8 cellular contexts compared by ENCODE assay signal in genomic region chr16:4272114-4272954, GRCh38. TPM values are rescaled to one million over a fixed set of nuclear protein-coding genes. Genes with fewer than 3 reads are reported as not detected.
DNase-seq lines count a peak whose midpoint lies in the region; ATAC-seq, FAIRE-seq and TF ChIP-seq lines count a peak whose summit lies in the region.

No MANE protein-coding gene starts in this region.

- no peaks in the 10 kb centered on the region for H3K9me3 Mint-ChIP-seq in activated naive CD8-positive, alpha-beta T cell treated with anti-CD3 and anti-CD28 coated beads, Interleukin-2, amount 50 U/mL, for 24 hours

- H3K36me3 Mint-ChIP-seq in activated naive CD8-positive, alpha-beta T cell treated with anti-CD3 and anti-CD28 coated beads, Interleukin-2, amount 50 U/mL, for 24 hours (ENCODE audit: low read depth) = peaks cover 2% of the 10 kb centered on the region

- H3K27ac ChIP-seq in HEK293 (ENCODE audit: extremely low read depth, low read depth, low read length) (peak overlapping the region; percentile 97), heart right ventricle (peak overlapping the region; percentile 72 to 97 (median 91)), pancreas (peak overlapping the region; percentile 45 to 91 (median 86))

- intact Hi-C loops in heart right ventricle (cut with DNase I) (loop anchor here in 4 of 10 donors (5.0 kb wide), 2 partner anchors 50 to 55 kb away; no protein-coding TSS in a partner anchor), pancreas (cut with DNase I) (no loop called here)

- H3K4me3 ChIP-seq in HEK293 (ENCODE audit: low read depth, low read length) = peak overlapping the region; percentile 57
- peak overlapping the region; percentile 71 to 96 (median 86) for H3K4me3 ChIP-seq in heart right ventricle
- peak overlapping the region; percentile 60 to 91 (median 70) for H3K4me3 ChIP-seq in pancreas

- FAIRE-seq in pancreas (lab: Jason Lieb, UNC) = no peak

- POLR2A ChIA-PET in HEK293 (lab: Yijun Ruan, JAX) = interaction anchor here (0.6 to 4.4 kb wide), 28 partner anchors 10 to 980 kb away, joined by 3 to 45 read pairs (median 4); partner anchors contain the start of genes CREBBP and GLIS2

- H3K27ac Mint-ChIP-seq in activated naive CD8-positive, alpha-beta T cell treated with anti-CD3 and anti-CD28 coated beads, Interleukin-2, amount 50 U/mL, for 24 hours = peak overlapping the region; percentile 88

- WGBS in heart right ventricle, 2 donors = 0% methylated on average over 64 to 79 of the region's 79 CpGs
- 0 to 1% methylated on average over 60 to 79 of the region's 79 CpGs for WGBS in pancreas, 2 donors

- H3K4me3 Mint-ChIP-seq in activated naive CD8-positive, alpha-beta T cell treated with anti-CD3 and anti-CD28 coated beads, Interleukin-2, amount 50 U/mL, for 24 hours = peak overlapping the region; percentile 84

- ATAC-seq in activated naive CD8-positive, alpha-beta T cell treated with anti-CD3 and anti-CD28 coated beads, Interleukin-2, amount 50 U/mL, for 24 hours = peak; percentile 2
- ATAC-seq in heart right ventricle (peak in 5 of 8 donors; percentile 5 to 25 (median 8)), pancreas (peak; percentile 0 to 33 (median 6)), HG02938 (IDR thresholded peaks at IDR 0.05; ENCODE audit: unreplicated experiment) (no peak)

- H3K9me3 ChIP-seq in HEK293 (ENCODE audit: control insufficient read depth, insufficient read depth, low read depth, low read length) = no peaks in the 10 kb centered on the region
- no peaks in the 10 kb centered on the region for H3K9me3 ChIP-seq in heart right ventricle
- H3K9me3 ChIP-seq in pancreas = no peaks in the 10 kb centered on the region

- peaks cover 24% of the 10 kb centered on the region for H3K4me1 Mint-ChIP-seq in activated naive CD8-positive, alpha-beta T cell treated with anti-CD3 and anti-CD28 coated beads, Interleukin-2, amount 50 U/mL, for 24 hours

- no peaks in the 10 kb centered on the region for H3K27me3 Mint-ChIP-seq in activated naive CD8-positive, alpha-beta T cell treated with anti-CD3 and anti-CD28 coated beads, Interleukin-2, amount 50 U/mL, for 24 hours

- H3K36me3 ChIP-seq in HEK293 (ENCODE audit: control insufficient read depth in 2 of 2, insufficient read depth in 1 of 2, low read length in 2 of 2) (peaks cover 0 to 3% of the 10 kb centered on the region in 2 experiments; a peak in 2 of 3 replicates), heart right ventricle (no peaks in the 10 kb centered on the region), pancreas (no peaks in the 10 kb centered on the region)

- DNase-seq in SIG-M5 treated with dmso at 0.1 percent for 504 hours (lab: John Stamatoyannopoulos, UW; ENCODE audit: unreplicated experiment) (peak; percentile 53), SIG-M5 (lab: John Stamatoyannopoulos, UW) (no peak), NCI-H2171 treated with DMSO at 0.1 percent for 48 hours (lab: John Stamatoyannopoulos, UW) (peak; percentile 63), heart right ventricle (peak; percentile 55 to 66), pancreas (peak in 3 of 6 donors; percentile 57 to 71 (median 66))
- DNase-seq in activated naive CD8-positive, alpha-beta T cell treated with anti-CD3 and anti-CD28 coated beads, Interleukin-2, amount 50 U/mL, for 24 hours = peak; percentile 57

- TF ChIP-seq CTCF in HEK293 (tag by site-specific recombination; IDR thresholded peaks at IDR 0.05) = no peak
- no peak for TF ChIP-seq CTCF in heart right ventricle (IDR thresholded peaks at IDR 0.05)
- TF ChIP-seq CTCF in pancreas (IDR thresholded peaks at IDR 0.05) = no peak

- no peaks in the 10 kb centered on the region for H3K27me3 ChIP-seq in heart right ventricle
- H3K27me3 ChIP-seq in pancreas = no peaks in the 10 kb centered on the region

- CTCF ChIA-PET in HEK293 (lab: Yijun Ruan, JAX) = interaction anchor here (0.7 to 4.6 kb wide), 9 partner anchors 11 to 439 kb away, joined by 3 to 32 read pairs (median 4); no protein-coding TSS in a partner anchor

- H3K4me1 ChIP-seq in HEK293 (ENCODE audit: control insufficient read depth, insufficient read depth, low read length) (peaks cover 6% of the 10 kb centered on the region), heart right ventricle (peaks cover 0 to 29% (median 17%) of the 10 kb centered on the region in 9 donors), pancreas (peaks cover 6 to 15% (median 7%) of the 10 kb centered on the region in 3 donors)

TF ChIP-seq in HEK293, 187 proteins besides CTCF, POLR2A, EP300 and RAD21 (continues in another document):
- peak; percentile 64 for TF ChIP-seq GLIS2 (tag by site-specific recombination; IDR thresholded peaks at IDR 0.05)
- TF ChIP-seq ZBTB26 (tag by site-specific recombination; optimal IDR thresholded peaks at IDR 0.05) = peak; percentile 68
- TF ChIP-seq ZNF398 (tag by site-specific recombination; IDR thresholded peaks at IDR 0.05) = peak; percentile 87
- TF ChIP-seq MEIS1 (CRISPR knock-in tag; IDR thresholded peaks at IDR 0.05; ENCODE audit: borderline replicate concordance) = no peak
- TF ChIP-seq, protein P1, sequence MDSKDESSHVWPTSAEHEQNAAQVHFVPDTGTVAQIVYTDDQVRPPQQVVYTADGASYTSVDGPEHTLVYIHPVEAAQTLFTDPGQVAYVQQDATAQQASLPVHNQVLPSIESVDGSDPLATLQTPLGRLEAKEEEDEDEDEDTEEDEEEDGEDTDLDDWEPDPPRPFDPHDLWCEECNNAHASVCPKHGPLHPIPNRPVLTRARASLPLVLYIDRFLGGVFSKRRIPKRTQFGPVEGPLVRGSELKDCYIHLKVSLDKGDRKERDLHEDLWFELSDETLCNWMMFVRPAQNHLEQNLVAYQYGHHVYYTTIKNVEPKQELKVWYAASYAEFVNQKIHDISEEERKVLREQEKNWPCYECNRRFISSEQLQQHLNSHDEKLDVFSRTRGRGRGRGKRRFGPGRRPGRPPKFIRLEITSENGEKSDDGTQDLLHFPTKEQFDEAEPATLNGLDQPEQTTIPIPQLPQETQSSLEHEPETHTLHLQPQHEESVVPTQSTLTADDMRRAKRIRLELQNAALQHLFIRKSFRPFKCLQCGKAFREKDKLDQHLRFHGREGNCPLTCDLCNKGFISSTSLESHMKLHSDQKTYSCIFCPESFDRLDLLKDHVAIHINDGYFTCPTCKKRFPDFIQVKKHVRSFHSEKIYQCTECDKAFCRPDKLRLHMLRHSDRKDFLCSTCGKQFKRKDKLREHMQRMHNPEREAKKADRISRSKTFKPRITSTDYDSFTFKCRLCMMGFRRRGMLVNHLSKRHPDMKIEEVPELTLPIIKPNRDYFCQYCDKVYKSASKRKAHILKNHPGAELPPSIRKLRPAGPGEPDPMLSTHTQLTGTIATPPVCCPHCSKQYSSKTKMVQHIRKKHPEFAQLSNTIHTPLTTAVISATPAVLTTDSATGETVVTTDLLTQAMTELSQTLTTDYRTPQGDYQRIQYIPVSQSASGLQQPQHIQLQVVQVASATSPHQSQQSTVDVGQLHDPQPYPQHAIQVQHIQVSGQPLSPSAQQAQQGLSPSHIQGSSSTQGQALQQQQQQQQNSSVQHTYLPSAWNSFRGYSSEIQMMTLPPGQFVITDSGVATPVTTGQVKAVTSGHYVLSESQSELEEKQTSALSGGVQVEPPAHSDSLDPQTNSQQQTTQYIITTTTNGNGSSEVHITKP (tag by site-specific recombination; IDR thresholded peaks at IDR 0.05) = 0 out of 2 replicates have a peak, but pooled peaks have one; percentile 17
- peak; percentile 53; the same call in 1 of the 2 replicates for TF ChIP-seq ZFHX2 (tag by site-specific recombination; conservative IDR thresholded peaks at IDR 0.05)
- no peak for TF ChIP-seq ELK4 (IDR thresholded peaks at IDR 0.05; ENCODE audit: borderline replicate concordance, low read depth, low read length)

RNA-seq across cellular contexts. Expression of gene TFAP4, which starts 0.5 kb away (rescaled TPM):
- 1 to 10 TPM; 1.8 to 6.6 (median 3.1) TPM for total RNA-seq in heart right ventricle
- polyA plus RNA-seq in heart right ventricle = 1 to 10 TPM; 2.0 to 4.6 TPM
- total RNA-seq in pancreas = 10 to 100 TPM in 4 of 6 donors, 1 to 10 TPM in 2; 8.6 to 17.9 (median 12.9) TPM
- 10 to 100 TPM in 1 of 2 donors, 1 to 10 TPM in 1; 6.1 to 10.7 TPM for polyA plus RNA-seq in pancreas

RNA-seq across cellular contexts. Expression of gene SRL, which starts 30.5 kb away (rescaled TPM):
- total RNA-seq in heart right ventricle (100 to 1,000 TPM; 443 to 587 (median 486) TPM), pancreas (under 1 TPM; 0.12 to 0.24 (median 0.19) TPM)
- polyA plus RNA-seq in heart right ventricle (100 to 1,000 TPM; 161 to 224 TPM), pancreas (under 1 TPM; 0.40 to 0.42 TPM)

RNA-seq across cellular contexts. Expression of gene GLIS2, which starts 43.5 kb away (rescaled TPM):
- total RNA-seq in heart right ventricle (10 to 100 TPM in 8 of 10 donors, 1 to 10 TPM in 2; 9.0 to 16.9 (median 14.9) TPM), pancreas (10 to 100 TPM in 4 of 6 donors, 1 to 10 TPM in 2; 5.5 to 14.9 (median 10.9) TPM)
- polyA plus RNA-seq in heart right ventricle (10 to 100 TPM in 1 of 2 donors, 1 to 10 TPM in 1; 6.9 to 13.1 TPM), pancreas (10 to 100 TPM in 1 of 2 donors, 1 to 10 TPM in 1; 7.3 to 15.1 TPM)

Comparison
In these comparisons a context has a peak if more than half of its experiments do, and no peak if none do; other contexts are left out.
1. RNA of gene SRL, which starts 30.5 kb away (total RNA-seq): 443 to 587 TPM in heart right ventricle; 0.12 to 0.24 TPM in pancreas; every median in the first group is over 100 times any median in the second.
2. Peak in every context shown above with its lines, with median percentiles within 50 percentile points of each other: H3K27ac ChIP-seq and H3K4me3 ChIP-seq.